In genomic region chr1:145917595-145917994, GRCh38 we compare ENCODE assay signal across 9 cellular contexts. TPM values are rescaled to one million over a fixed set of nuclear protein-coding genes. Genes with fewer than 3 reads are reported as not detected.
DNase-seq lines count a peak whose midpoint lies in the region; ATAC-seq, FAIRE-seq and TF ChIP-seq lines count a peak whose summit lies in the region.
"Had no signal": no experiment of that assay in that cellular context is flagged by ENCODE, and none has a peak within 500 bp of the region (broad histone marks: within the 10 kb centered on the region; RNA-seq: fewer than 3 reads in every experiment).

No MANE protein-coding gene starts in this region.

- no peak overlapping the region for H2BK15ac ChIP-seq in IMR-90 (ENCODE audit: low read depth, low read length)

- no peaks in the 10 kb centered on the region for H4K20me1 ChIP-seq in IMR-90 (ENCODE audit: insufficient read depth, low read length)

- peak overlapping the region; percentile 91 to 99 (median 96) for H3K4me3 Mint-ChIP-seq in naive B cell

- H4K91ac ChIP-seq in IMR-90 (ENCODE audit: insufficient read depth, low read depth, low read length): peak overlapping the region; percentile 67

- dilution Hi-C loops in IMR-90 (cut with HindIII; ENCODE audit: low sequenced_read_pairs, unreplicated experiment): no loop called here

- peak overlapping the region; percentile 80 to 84 for H4K8ac ChIP-seq in IMR-90 (ENCODE audit: low read depth in 2 of 2, low read length in 2 of 2)

- H3K4ac ChIP-seq in IMR-90 (ENCODE audit: low read depth, low read length): peak overlapping the region; percentile 61

- TF ChIP-seq RAD21 in IMR-90 (IDR thresholded peaks at IDR 0.05; ENCODE audit: low read length): no peak

- peak overlapping the region; percentile 54; the same call in 1 of the 2 replicates for H3K23ac ChIP-seq in IMR-90 (ENCODE audit: low read depth, low read length)

- H2AFZ ChIP-seq in IMR-90 (replicated peaks; ENCODE audit: low read length, poor library complexity): peak overlapping the region; percentile 91

- no peak overlapping the region for H2BK120ac ChIP-seq in IMR-90 (ENCODE audit: low read depth, low read length)

- peak overlapping the region; percentile 99 for H3K4me2 ChIP-seq in IMR-90 (ENCODE audit: low read depth, low read length)

- peak overlapping the region; percentile 95 for H3K4me3 ChIP-seq in AG04450 (ENCODE audit: low read depth, low read length)
- peak overlapping the region; percentile 96 for H3K4me3 ChIP-seq in IMR-90 (ENCODE audit: insufficient read depth, low read depth, low read length)
- peak overlapping the region; percentile 85 for H3K4me3 ChIP-seq in choroid plexus epithelial cell (ENCODE audit: low read depth, low read length)

- no peak for FAIRE-seq in D721Med (lab: Jason Lieb, UNC)
- FAIRE-seq: GM18507 had no signal

- 100% methylated on average over 1 of the region's 5 CpGs; no CpG with 5 or more reads in 1 of the 2 experiments for WGBS in IMR-90 (ENCODE audit: extremely low coverage in 2 of 2, insufficient read length in 1 of 2), 2 experiments

- peak overlapping the region; percentile 76 for H4K5ac ChIP-seq in IMR-90 (ENCODE audit: low read depth, low read length)

- H2AK5ac ChIP-seq in IMR-90 (ENCODE audit: low read depth, low read length): peak overlapping the region; percentile 69; the same call in 1 of the 2 replicates

- H3K27me3 ChIP-seq in AG04450 (ENCODE audit: control insufficient read depth, insufficient read depth, low read length) (no peaks in the 10 kb centered on the region), IMR-90 (ENCODE audit: control insufficient read depth, insufficient read depth, low read length) (no peaks in the 10 kb centered on the region)

- peak overlapping the region; percentile 80 for H3K14ac ChIP-seq in IMR-90 (replicated peaks; ENCODE audit: low read depth, low read length)

- BruUV-seq in IMR-90 (replicated peaks; lab: Mats Ljungman, UMichigan): no TSS peak

- H3K4me1 Mint-ChIP-seq in naive B cell: peaks cover 37 to 48% (median 42%) of the 10 kb centered on the region in 3 donors

- H3K56ac ChIP-seq in IMR-90 (ENCODE audit: extremely low read depth, insufficient read depth, low read length): peak overlapping the region; percentile 39; the same call in 1 of the 2 replicates

- TF ChIP-seq CTCF in AG04450 (IDR thresholded peaks at IDR 0.05; ENCODE audit: low read depth, low read length): no peak
- no peak for TF ChIP-seq CTCF in IMR-90 (conservative IDR thresholded peaks at IDR 0.05; ENCODE audit: low read depth, low read length)
- TF ChIP-seq CTCF in choroid plexus epithelial cell (conservative IDR thresholded peaks at IDR 0.05; ENCODE audit: low read depth, low read length): no peak
- no peak for TF ChIP-seq CTCF in D721Med (IDR thresholded peaks at IDR 0.05; ENCODE audit: insufficient read depth, missing control alignments)

- peak overlapping the region; percentile 31 for H2BK5ac ChIP-seq in IMR-90 (ENCODE audit: low read depth, low read length, poor library complexity, severe bottlenecking)

- no peak for ATAC-seq in IMR-90 (ENCODE audit: low read depth)
- ATAC-seq in naive B cell (ENCODE audit: low read depth in 2 of 2): no peak

- DNase-seq in AG04450 (ENCODE audit: low read depth, low spot score) (no peak), IMR-90 (no peak), choroid plexus epithelial cell (ENCODE audit: low read depth) (no peak), naive B cell (no peak), D721Med (ENCODE audit: insufficient read length, low spot score) (no peak), D341Med (ENCODE audit: low spot score) (no peak), NCI-H748 treated with DMSO at 0.1 percent for 48 hours (lab: John Stamatoyannopoulos, UW) (no peak), NCI-H1436 (lab: John Stamatoyannopoulos, UW) (no peak)

- peaks cover 15 to 31% of the 10 kb centered on the region in 2 experiments for H3K79me1 ChIP-seq in IMR-90 (ENCODE audit: low read depth in 1 of 2, low read length in 2 of 2)

- 0 out of 2 replicates have a peak, but pooled peaks cover 2% of the 10 kb centered on the region for H3K36me3 ChIP-seq in IMR-90 (ENCODE audit: control insufficient read depth, insufficient read depth, low read length)

- peak overlapping the region; percentile 91 for H2AK9ac ChIP-seq in IMR-90 (replicated peaks; ENCODE audit: low read depth, low read length, poor library complexity)

- H3K27ac ChIP-seq in AG04450 (ENCODE audit: low read depth, low read length) (no peak overlapping the region), IMR-90 (ENCODE audit: insufficient read depth, low read length) (peak overlapping the region; percentile 85; the same call in 1 of the 2 replicates)

- no peaks in the 10 kb centered on the region for H3K9me3 Mint-ChIP-seq in naive B cell

- 0 out of 2 replicates have a peak overlapping the region, but pooled peaks have one; percentile 6 for H2BK20ac ChIP-seq in IMR-90 (ENCODE audit: low read depth, low read length)

- H3K36me3 Mint-ChIP-seq in naive B cell: peaks cover 13 to 31% of the 10 kb centered on the region in 2 donors

- H3K9me3 ChIP-seq in AG04450 (ENCODE audit: control insufficient read depth, insufficient read depth, low read length): no peaks in the 10 kb centered on the region
- H3K9me3 ChIP-seq in IMR-90 (ENCODE audit: control insufficient read depth, insufficient read depth, low read length): no peaks in the 10 kb centered on the region

- H3K4me1 ChIP-seq in IMR-90 (ENCODE audit: control insufficient read depth, insufficient read depth, low read length): peaks cover 8% of the 10 kb centered on the region

- CTCF ChIA-PET in AG04450 (lab: Charles Lee): no interaction called here
- CTCF ChIA-PET in IMR-90 (lab: Yijun Ruan, JAX): interaction anchor here (2.2 kb wide), 1 partner anchor 26 kb away, joined by 12 read pairs; no protein-coding TSS in a partner anchor

- POLR2A ChIA-PET in AG04450 (lab: Yijun Ruan, JAX): interaction anchor here (1.4 to 2.4 kb wide), 2 partner anchors 10 to 25 kb away, joined by 12 to 15 read pairs; partner anchors contain the start of gene RBM8A
- POLR2A ChIA-PET in IMR-90 (lab: Charles Lee; ENCODE audit: unreplicated experiment): no interaction called here

- intact Hi-C loops in IMR-90 (cut with micrococcal nuclease): loop anchor here (5.0 kb wide), 1 partner anchor 80 kb away; the partner anchor contains the start of gene TXNIP

- in situ Hi-C loops in IMR-90 (cut with MboI; ENCODE audit: low sequenced_read_pairs): loop anchor here (5.0 kb wide), 2 partner anchors 50 to 80 kb away; partner anchors contain the start of gene TXNIP

- H3K18ac ChIP-seq in IMR-90 (ENCODE audit: low read depth, low read length): no peak overlapping the region

- peak overlapping the region; percentile 83 for H3K9ac ChIP-seq in IMR-90 (ENCODE audit: low read depth, low read length)

- TF ChIP-seq POLR2A in IMR-90 (IDR thresholded peaks at IDR 0.05; ENCODE audit: low read depth, low read length): no peak

- H3K27me3 Mint-ChIP-seq in naive B cell: no peaks in the 10 kb centered on the region

- peak overlapping the region in 5 of 6 donors; percentile 92 to 96 (median 94) for H3K27ac Mint-ChIP-seq in naive B cell

- H3K9me1 ChIP-seq in IMR-90 (ENCODE audit: insufficient read depth, low read length): peaks cover 6% of the 10 kb centered on the region

TF ChIP-seq in IMR-90, 13 proteins besides CTCF, POLR2A, EP300 and RAD21:
- no peak for TF ChIP-seq CHD1 (IDR thresholded peaks at IDR 0.05; ENCODE audit: low read depth, low read length)
- no peak for TF ChIP-seq FOS (IDR thresholded peaks at IDR 0.05; ENCODE audit: low read depth, low read length)

RNA-seq across cellular contexts. Expression of gene PEX11B, which starts 0.9 kb away (rescaled TPM):
- polyA plus RNA-seq in AG04450 (2011; rRNA removed): 44.2 and 51.1 TPM in 2 replicates
- 21.4 and 25.3 TPM in 2 replicates for polyA minus RNA-seq in AG04450 (2011; rRNA and poly(A)+ RNA removed)
- 15.4 and 19.7 TPM in 2 replicates for total RNA-seq in IMR-90 (2012; rRNA removed)
- 22.5 and 24.3 TPM in 2 replicates for polyA plus RNA-seq in IMR-90 (2012; rRNA removed)
- polyA plus RNA-seq in IMR-90 (2012; cell fraction: cytosol; rRNA removed): 16.2 and 17.8 TPM in 2 replicates
- polyA plus RNA-seq in IMR-90 (2012; cell fraction: nucleus; rRNA removed; ENCODE audit: low replicate concordance): 11.0 and 16.5 TPM in 2 replicates
- 10 to 100 TPM; 37.9 to 50.8 (median 49.6) TPM for polyA plus RNA-seq in naive B cell (ENCODE audit: low read depth in 6 of 6)

RNA-seq across cellular contexts. Expression of gene ITGA10, which starts 7.7 kb away (rescaled TPM):
- polyA plus RNA-seq in AG04450 (2011; rRNA removed) (0.68 and 0.78 TPM in 2 replicates), IMR-90 (2012; rRNA removed) (1.3 TPM in 2 replicates), naive B cell (ENCODE audit: low read depth in 6 of 6) (under 1 TPM in 1 of 6 donors, not detected in 5; 0.20 TPM)
- polyA minus RNA-seq in AG04450 (2011; rRNA and poly(A)+ RNA removed): 0.64 and 0.83 TPM in 2 replicates
- total RNA-seq in IMR-90 (2012; rRNA removed): 0.83 and 0.90 TPM in 2 replicates
- 0.40 and 0.43 TPM in 2 replicates for polyA plus RNA-seq in IMR-90 (2012; cell fraction: cytosol; rRNA removed)
- 5.5 and 8.1 TPM in 2 replicates for polyA plus RNA-seq in IMR-90 (2012; cell fraction: nucleus; rRNA removed; ENCODE audit: low replicate concordance)

RNA-seq across cellular contexts. Expression of gene RBM8A, which starts 9.7 kb away (rescaled TPM):
- polyA plus RNA-seq in AG04450 (2011; rRNA removed) (134 and 158 TPM in 2 replicates), IMR-90 (2012; rRNA removed) (203 and 251 TPM in 2 replicates), naive B cell (ENCODE audit: low read depth in 6 of 6) (100 to 1,000 TPM; 140 to 220 (median 158) TPM)
- 47.4 and 49.1 TPM in 2 replicates for polyA minus RNA-seq in AG04450 (2011; rRNA and poly(A)+ RNA removed)
- 94.1 and 228 TPM in 2 replicates for total RNA-seq in IMR-90 (2012; rRNA removed)
- polyA plus RNA-seq in IMR-90 (2012; cell fraction: cytosol; rRNA removed): 38.0 and 140 TPM in 2 replicates
- polyA plus RNA-seq in IMR-90 (2012; cell fraction: nucleus; rRNA removed; ENCODE audit: low replicate concordance): 17.4 and 98.8 TPM in 2 replicates

RNA-seq across cellular contexts. Expression of gene ANKRD35, which starts 31.9 kb away (rescaled TPM):
- polyA plus RNA-seq in AG04450 (2011; rRNA removed): 2.6 and 2.7 TPM in 2 replicates
- 0.87 and 0.96 TPM in 2 replicates for polyA minus RNA-seq in AG04450 (2011; rRNA and poly(A)+ RNA removed)
- total RNA-seq in IMR-90 (2012; rRNA removed): 0.90 and 1.1 TPM in 2 replicates
- polyA plus RNA-seq in IMR-90 (2012; rRNA removed): 2.4 TPM in 2 replicates
- 2.4 and 2.5 TPM in 2 replicates for polyA plus RNA-seq in IMR-90 (2012; cell fraction: cytosol; rRNA removed)
- polyA plus RNA-seq in IMR-90 (2012; cell fraction: nucleus; rRNA removed; ENCODE audit: low replicate concordance): 0.97 and 1.2 TPM in 2 replicates
- not detected for polyA plus RNA-seq in naive B cell (ENCODE audit: low read depth in 6 of 6)

RNA-seq across cellular contexts. Expression of gene LIX1L, which starts 40.2 kb away (rescaled TPM):
- polyA plus RNA-seq in AG04450 (2011; rRNA removed) (39.3 and 47.2 TPM in 2 replicates), IMR-90 (2012; rRNA removed) (26.9 and 28.8 TPM in 2 replicates), naive B cell (ENCODE audit: low read depth in 6 of 6) (10 to 100 TPM; 10.6 to 14.2 (median 12.7) TPM)
- 25.7 and 33.3 TPM in 2 replicates for polyA minus RNA-seq in AG04450 (2011; rRNA and poly(A)+ RNA removed)
- 14.7 and 18.3 TPM in 2 replicates for total RNA-seq in IMR-90 (2012; rRNA removed)
- polyA plus RNA-seq in IMR-90 (2012; cell fraction: cytosol; rRNA removed): 19.4 and 24.0 TPM in 2 replicates
- polyA plus RNA-seq in IMR-90 (2012; cell fraction: nucleus; rRNA removed; ENCODE audit: low replicate concordance): 7.0 and 14.4 TPM in 2 replicates
